Comparison of ENCODE assay signal across 2 cellular contexts in the genomic region with DNA sequence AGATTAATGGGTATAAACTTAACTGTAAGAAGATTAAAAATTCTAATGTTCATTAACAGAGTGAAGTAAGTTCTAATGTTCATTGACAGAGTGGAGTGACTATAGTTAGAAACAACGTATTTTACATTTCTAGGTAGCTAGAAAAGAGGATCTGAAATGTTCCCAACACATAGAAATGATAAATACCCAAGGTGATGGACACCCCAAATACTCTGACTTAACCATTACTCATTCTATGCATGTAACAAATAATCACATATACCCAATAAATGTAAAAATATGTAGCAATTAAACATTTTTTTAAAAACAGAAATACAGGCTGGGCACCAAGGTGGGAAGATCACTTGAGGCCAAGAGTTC.
TF ChIP-seq lines count a peak whose summit lies in the region.

No MANE protein-coding gene starts in this region.

TF ChIP-seq in SK-N-SH, 30 proteins besides CTCF, POLR2A, EP300 and RAD21 (continued from another document):
- TF ChIP-seq, protein P1, sequence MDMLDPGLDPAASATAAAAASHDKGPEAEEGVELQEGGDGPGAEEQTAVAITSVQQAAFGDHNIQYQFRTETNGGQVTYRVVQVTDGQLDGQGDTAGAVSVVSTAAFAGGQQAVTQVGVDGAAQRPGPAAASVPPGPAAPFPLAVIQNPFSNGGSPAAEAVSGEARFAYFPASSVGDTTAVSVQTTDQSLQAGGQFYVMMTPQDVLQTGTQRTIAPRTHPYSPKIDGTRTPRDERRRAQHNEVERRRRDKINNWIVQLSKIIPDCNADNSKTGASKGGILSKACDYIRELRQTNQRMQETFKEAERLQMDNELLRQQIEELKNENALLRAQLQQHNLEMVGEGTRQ (IDR thresholded peaks at IDR 0.05; ENCODE audit: borderline replicate concordance, low read depth, low read length) = no peak
- TF ChIP-seq MXI1 (IDR thresholded peaks at IDR 0.05; ENCODE audit: low read depth, low read length) = no peak
- TF ChIP-seq USF1 (IDR thresholded peaks at IDR 0.05; ENCODE audit: borderline replicate concordance, low read depth) = no peak
- TF ChIP-seq CHD2 (IDR thresholded peaks at IDR 0.05; ENCODE audit: low read length, partially characterized antibody) = no peak
- no peak for TF ChIP-seq POLR2AphosphoS5 (IDR thresholded peaks at IDR 0.05; ENCODE audit: low read depth, low read length)
- no peak for TF ChIP-seq RXRA (IDR thresholded peaks at IDR 0.05; ENCODE audit: borderline replicate concordance, low read depth)
- TF ChIP-seq YY1 (IDR thresholded peaks at IDR 0.05; ENCODE audit: low read depth) = no peak

TF ChIP-seq in SK-N-SH treated with all-trans-retinoic acid at 6 μM for 48 hours, 23 proteins besides CTCF, POLR2A, EP300 and RAD21 (continued from another document):
- TF ChIP-seq ARNTL (CRISPR knock-in tag; IDR thresholded peaks at IDR 0.05; ENCODE audit: borderline replicate concordance, low read depth) = no peak
- no peak for TF ChIP-seq GLIS3 (CRISPR knock-in tag; IDR thresholded peaks at IDR 0.05)
